In genomic region chr10:61627266-61627665, GRCh38 we compare ENCODE assay signal across 27 cellular contexts. TPM values are rescaled to one million over a fixed set of nuclear protein-coding genes. Genes with fewer than 3 reads are reported as not detected.
DNase-seq lines count a peak whose midpoint lies in the region; ATAC-seq and TF ChIP-seq lines count a peak whose summit lies in the region.
"Had no signal": no experiment of that assay in that cellular context is flagged by ENCODE, and none has a peak within 500 bp of the region (broad histone marks: within the 10 kb centered on the region; RNA-seq: fewer than 3 reads in every experiment).

No MANE protein-coding gene starts in this region.

- no peak overlapping the region for H3K18ac ChIP-seq in trophoblast cell (ENCODE audit: low read length)

- H3K9ac ChIP-seq in trophoblast cell (ENCODE audit: low read length), result no peak overlapping the region
- H3K9ac ChIP-seq: parathyroid adenoma had no signal

- H3K23ac ChIP-seq in trophoblast cell (ENCODE audit: low read length), result no peak overlapping the region

- no peak overlapping the region for H2BK120ac ChIP-seq in trophoblast cell (ENCODE audit: insufficient read depth, low read length, poor library complexity)

- no peak overlapping the region for H4K8ac ChIP-seq in trophoblast cell (ENCODE audit: low read depth, low read length)

- WGBS in trophoblast cell (ENCODE audit: extremely low coverage, insufficient coverage, insufficient read length), result no CpG with 5 or more reads among the region's 5 CpGs

- no peaks in the 10 kb centered on the region for H3K36me3 ChIP-seq in SJSA1
- H3K36me3 ChIP-seq in osteoblast (ENCODE audit: insufficient read depth, low read length), result no peaks in the 10 kb centered on the region
- H3K36me3 ChIP-seq in trophoblast cell (ENCODE audit: control insufficient read depth in 1 of 2, insufficient read depth in 2 of 2, low read length in 2 of 2), result no peaks in the 10 kb centered on the region
- H3K36me3 ChIP-seq in mucosa of descending colon (ENCODE audit: low read depth), result no peaks in the 10 kb centered on the region
- H3K36me3 ChIP-seq: heart right ventricle, right atrium auricular region, upper lobe of right lung had no signal

- DNase-seq in ELR (ENCODE audit: low read depth), result peak; percentile 45
- DNase-seq in SJSA1 (ENCODE audit: low read depth in 1 of 2, low spot score in 2 of 2), result no peak
- no peak for DNase-seq in dorsolateral prefrontal cortex
- DNase-seq in osteoblast (ENCODE audit: insufficient read length, low spot score, missing footprints), result no peak
- DNase-seq in trophoblast cell, result no peak
- no peak for DNase-seq in germinal center (ENCODE audit: low spot score)
- DNase-seq in mucosa of descending colon, result no peak
- DNase-seq: activated CD4-positive, CD25-positive, alpha-beta regulatory T cell; activated naive CD4-positive, alpha-beta T cell treated with anti-CD3 and anti-CD28 coated beads for 36 hours; amniotic stem cell; C1 segment of cervical spinal cord; Calu3; central memory CD4-positive, alpha-beta T cell; dermis blood vessel endothelial cell; DMS79 treated with DMSO at 0.1 percent for 48 hours; heart right ventricle; Karpas-422; left cardiac atrium; SIG-M5; stimulated activated CD4-positive, alpha-beta T cell treated with anti-CD3 and anti-CD28 coated beads, Interleukin-2, amount 100 ng/mL, for 48 hours; T-helper 1 cell; upper lobe of right lung had no signal

- no peak overlapping the region for H4K91ac ChIP-seq in trophoblast cell (ENCODE audit: low read depth, low read length)

- H2BK12ac ChIP-seq in trophoblast cell (ENCODE audit: low read length), result no peak overlapping the region

- H3K4me3 ChIP-seq in SJSA1, result no peak overlapping the region
- no peak overlapping the region for H3K4me3 ChIP-seq in dorsolateral prefrontal cortex
- H3K4me3 ChIP-seq in osteoblast (ENCODE audit: insufficient read depth, low read length), result no peak overlapping the region
- H3K4me3 ChIP-seq in trophoblast cell (ENCODE audit: low read depth, low read length), result no peak overlapping the region
- no peak overlapping the region for H3K4me3 ChIP-seq in mucosa of descending colon
- H3K4me3 ChIP-seq: heart right ventricle, right atrium auricular region, upper lobe of right lung had no signal

- H3K4me1 ChIP-seq in SJSA1 (replicated peaks), result peaks cover 44% of the 10 kb centered on the region
- H3K4me1 ChIP-seq in osteoblast (ENCODE audit: insufficient read depth, low read length), result peaks cover 37% of the 10 kb centered on the region
- no peaks in the 10 kb centered on the region for H3K4me1 ChIP-seq in trophoblast cell (ENCODE audit: control insufficient read depth in 1 of 2, insufficient read depth in 2 of 2, low read length in 2 of 2)
- H3K4me1 ChIP-seq in mucosa of descending colon (ENCODE audit: low read depth), result no peaks in the 10 kb centered on the region
- H3K4me1 ChIP-seq: heart right ventricle, parathyroid adenoma had no signal

- no peak overlapping the region for H4K12ac ChIP-seq in trophoblast cell (ENCODE audit: low read depth, low read length)

- ATAC-seq in HG02885 (IDR thresholded peaks at IDR 0.05; ENCODE audit: poor library complexity, unreplicated experiment) (no peak), mucosa of descending colon (no peak)
- ATAC-seq: heart right ventricle, upper lobe of right lung had no signal

- intact Hi-C loops in dorsolateral prefrontal cortex (cut with DNase I) (loop anchor here in 1 of 2 donors (5.0 to 10.0 kb wide), 2 partner anchors 35 to 108 kb away; partner anchors contain the start of gene CABCOCO1), mucosa of descending colon (cut with DNase I, micrococcal nuclease) (no loop called here)

- peak overlapping the region; percentile 80 for H3K4me2 ChIP-seq in osteoblast (ENCODE audit: insufficient read depth, low read length)
- no peak overlapping the region for H3K4me2 ChIP-seq in trophoblast cell (ENCODE audit: low read length)

- no peak overlapping the region for H3K14ac ChIP-seq in trophoblast cell (ENCODE audit: low read length)

- H2AFZ ChIP-seq in osteoblast (ENCODE audit: low read length), result no peak overlapping the region
- H2AFZ ChIP-seq in trophoblast cell (ENCODE audit: insufficient read depth, low read length, poor library complexity), result no peak overlapping the region
- H2AFZ ChIP-seq: parathyroid adenoma had no signal

- H4K20me1 ChIP-seq in osteoblast (ENCODE audit: insufficient read depth, low read length), result no peaks in the 10 kb centered on the region

- H3K79me2 ChIP-seq in osteoblast (ENCODE audit: insufficient read depth, low read length) (no peaks in the 10 kb centered on the region), trophoblast cell (ENCODE audit: control insufficient read depth, insufficient read depth, low read length, poor library complexity) (no peaks in the 10 kb centered on the region)
- H3K79me2 ChIP-seq: parathyroid adenoma had no signal

- H3K27me3 ChIP-seq in SJSA1 (replicated peaks) (no peaks in the 10 kb centered on the region), dorsolateral prefrontal cortex (no peaks in the 10 kb centered on the region), osteoblast (ENCODE audit: insufficient read depth, low read length) (no peaks in the 10 kb centered on the region), trophoblast cell (ENCODE audit: insufficient read depth, low read length) (no peaks in the 10 kb centered on the region)
- H3K27me3 ChIP-seq: right atrium auricular region, upper lobe of right lung had no signal

- no peaks in the 10 kb centered on the region for H3K9me3 ChIP-seq in SJSA1 (replicated peaks)
- H3K9me3 ChIP-seq in osteoblast (ENCODE audit: low read depth, low read length), result no peaks in the 10 kb centered on the region
- H3K9me3 ChIP-seq in trophoblast cell (ENCODE audit: insufficient read depth, low read depth, low read length), result peaks cover 2% of the 10 kb centered on the region
- H3K9me3 ChIP-seq in mucosa of descending colon, result no peaks in the 10 kb centered on the region
- H3K9me3 ChIP-seq: heart right ventricle, right atrium auricular region, upper lobe of right lung had no signal

- H3K27ac ChIP-seq in SJSA1 (peak overlapping the region; percentile 75), dorsolateral prefrontal cortex (peak overlapping the region in 47 of 59 donors; percentile 5 to 88 (median 68)), osteoblast (ENCODE audit: low read depth, low read length) (peak overlapping the region; percentile 94), trophoblast cell (ENCODE audit: low read depth, low read length) (no peak overlapping the region)
- H3K27ac ChIP-seq: heart right ventricle, HL-60, parathyroid adenoma, right atrium auricular region had no signal

- H3K79me1 ChIP-seq in trophoblast cell (ENCODE audit: low read length), result no peaks in the 10 kb centered on the region

- no peak overlapping the region for H2AK5ac ChIP-seq in trophoblast cell (ENCODE audit: low read length)

- no peak overlapping the region for H3K4ac ChIP-seq in trophoblast cell (ENCODE audit: low read depth, low read length)

- TF ChIP-seq CTCF in dorsolateral prefrontal cortex (IDR thresholded peaks at IDR 0.05 in 54 of 56, conservative IDR thresholded peaks at IDR 0.05 in 2 of 56; ENCODE audit: low read depth in 1 of 56, partially characterized antibody in 56 of 56), result no peak
- TF ChIP-seq CTCF in osteoblast (IDR thresholded peaks at IDR 0.05; ENCODE audit: extremely low read depth, low read depth, low read length), result no peak
- no peak for TF ChIP-seq CTCF in mucosa of descending colon (IDR thresholded peaks at IDR 0.05)

- no peak overlapping the region for H2BK5ac ChIP-seq in trophoblast cell (ENCODE audit: low read depth, low read length, poor library complexity)

RNA-seq across cellular contexts. Expression of gene CABCOCO1, which starts 35.5 kb away (rescaled TPM):
- 2.2 TPM in 1 of 2 replicates, not detected in the other for total RNA-seq in SJSA1 (2014; rRNA removed; shearing (Covaris generic))
- total RNA-seq in dorsolateral prefrontal cortex (10 to 100 TPM in 14 of 120 experiments, 1 to 10 TPM in 104, under 1 TPM in 2; 0.83 to 15.3 (median 4.9) TPM), osteoblast (2.2 and 3.5 TPM in 2 replicates), mucosa of descending colon (1 to 10 TPM in 1 of 3 donors, under 1 TPM in 1, not detected in 1; 0.22 to 3.4 TPM)
- polyA plus RNA-seq in trophoblast cell (2013), result 0.04 TPM in 1 of 2 replicates, not detected in the other
- total RNA-seq: activated naive CD4-positive, alpha-beta T cell treated with anti-CD3 and anti-CD28 coated beads for 36 hours; Calu3; dermis blood vessel endothelial cell; heart right ventricle; left cardiac atrium; lung microvascular endothelial cell; upper lobe of right lung had no signal
